11 cellular contexts compared by ENCODE assay signal in genomic region chr17:57906910-57907309, GRCh38. TPM values are rescaled to one million over a fixed set of nuclear protein-coding genes. Genes with fewer than 3 reads are reported as not detected.
DNase-seq lines count a peak whose midpoint lies in the region; ATAC-seq and TF ChIP-seq lines count a peak whose summit lies in the region.
"Had no signal": no experiment of that assay in that cellular context is flagged by ENCODE, and none has a peak within 500 bp of the region (broad histone marks: within the 10 kb centered on the region; RNA-seq: fewer than 3 reads in every experiment).

No MANE protein-coding gene starts in this region.

- H3K23ac ChIP-seq in H9 (ENCODE audit: insufficient read length, low read depth, low read length) = no peak overlapping the region

- no peak overlapping the region for H3K4me2 ChIP-seq in H9 (ENCODE audit: insufficient read depth, insufficient read length, low read length)
- H3K4me2 ChIP-seq in smooth muscle cell = no peak overlapping the region

- no peak overlapping the region for H3K4me3 Mint-ChIP-seq in H9
- H3K4me3 Mint-ChIP-seq: activated CD8-positive, alpha-beta memory T cell treated with anti-CD3 and anti-CD28 coated beads, Interleukin-2, amount 10 ng/mL, durations not matched to agents 7 days and 5 days had no signal

- no peaks in the 10 kb centered on the region for H3K79me1 ChIP-seq in H9 (ENCODE audit: insufficient read depth, low read depth, low read length, poor library complexity, severe bottlenecking)

- H3T11ph ChIP-seq in H9 (ENCODE audit: low read length) = no peak overlapping the region

- H4K91ac ChIP-seq in H9 (ENCODE audit: insufficient read length, low read depth, low read length) = no peak overlapping the region

- no peak overlapping the region for H3K56ac ChIP-seq in H9 (ENCODE audit: insufficient read length, low read depth, low read length)

- no peak overlapping the region for H3K18ac ChIP-seq in H9 (ENCODE audit: insufficient read length, low read depth, low read length)

- no peak overlapping the region for H3K4ac ChIP-seq in H9 (ENCODE audit: low read depth, low read length)

- H3K9me3 ChIP-seq in H9 (ENCODE audit: control insufficient read depth, low read depth, low read length) (no peaks in the 10 kb centered on the region), smooth muscle cell (replicated peaks; ENCODE audit: low read depth) (no peaks in the 10 kb centered on the region)
- H3K9me3 ChIP-seq: vagina had no signal

- no CpG with 5 or more reads among the region's 7 CpGs for WGBS in H9 (ENCODE audit: extremely low coverage, insufficient read length, low lambda C conversion rate)
- WGBS in smooth muscle cell (ENCODE audit: low lambda C conversion rate) = 36% methylated on average over 7 of the region's 7 CpGs

- H3K27me3 Mint-ChIP-seq in H9 (ENCODE audit: low read depth) = no peaks in the 10 kb centered on the region; the same call in 1 of the 2 replicates

- no peak overlapping the region for H2AK5ac ChIP-seq in H9 (ENCODE audit: insufficient read length, low read length)

- TF ChIP-seq CTCF in H9 (conservative IDR thresholded peaks at IDR 0.05) (peak; percentile 62), smooth muscle cell (IDR thresholded peaks at IDR 0.05; ENCODE audit: borderline replicate concordance, insufficient read depth, poor library complexity, severe bottlenecking) (peak; percentile 16)

- no peak overlapping the region for H2BK20ac ChIP-seq in H9 (ENCODE audit: low read depth, low read length, poor library complexity, severe bottlenecking)

- H4K20me1 ChIP-seq in H9 (ENCODE audit: control insufficient read depth, insufficient read depth, insufficient read length) = no peaks in the 10 kb centered on the region
- no peaks in the 10 kb centered on the region for H4K20me1 ChIP-seq in smooth muscle cell (ENCODE audit: low read depth)

- H2BK120ac ChIP-seq in H9 (ENCODE audit: low read depth, low read length, poor library complexity, severe bottlenecking) = no peak overlapping the region

- no peak overlapping the region for H2AFZ ChIP-seq in H9 (ENCODE audit: low read length)
- H2AFZ ChIP-seq in smooth muscle cell (ENCODE audit: low read depth) = no peak overlapping the region

- H3K36me3 Mint-ChIP-seq in H9 (ENCODE audit: insufficient read depth in 1 of 3, low read depth in 3 of 3) = no peaks in the 10 kb centered on the region
- H3K36me3 Mint-ChIP-seq: activated CD8-positive, alpha-beta memory T cell treated with anti-CD3 and anti-CD28 coated beads, Interleukin-2, amount 10 ng/mL, durations not matched to agents 7 days and 5 days had no signal

- H3K14ac ChIP-seq in H9 (ENCODE audit: insufficient read depth, low read length) = no peak overlapping the region

- ATAC-seq in GM18498 (IDR thresholded peaks at IDR 0.05; ENCODE audit: unreplicated experiment) (no peak), HG03442 (IDR thresholded peaks at IDR 0.05; ENCODE audit: unreplicated experiment) (no peak)
- ATAC-seq: activated CD8-positive, alpha-beta memory T cell treated with anti-CD3 and anti-CD28 coated beads, Interleukin-2, amount 10 ng/mL, durations not matched to agents 7 days and 5 days; left colon had no signal

- no peak overlapping the region for H2BK12ac ChIP-seq in H9 (ENCODE audit: insufficient read length, low read depth, low read length)

- H2BK15ac ChIP-seq in H9 (ENCODE audit: low read depth, low read length) = no peak overlapping the region

- peak; percentile 86 for DNase-seq in H9
- DNase-seq in SK-MEL-5 (ENCODE audit: low read depth, low spot score) = peak; percentile 98
- DNase-seq in globus pallidus (ENCODE audit: low spot score) = peak; percentile 98
- peak; percentile 13 for DNase-seq in smooth muscle cell (lab: John Stamatoyannopoulos, UW; ENCODE audit: unreplicated experiment)
- DNase-seq in activated CD8-positive, alpha-beta memory T cell treated with anti-CD3 and anti-CD28 coated beads for 24 hours = no peak
- DNase-seq: activated CD8-positive, alpha-beta memory T cell treated with anti-CD3 and anti-CD28 coated beads, Interleukin-2, amount 10 ng/mL, durations not matched to agents 7 days and 5 days; left colon; stimulated activated CD4-positive, alpha-beta T cell treated with anti-CD3 and anti-CD28 coated beads, Interleukin-2, amount 100 ng/mL, for 24 hours had no signal

- H3K4me1 Mint-ChIP-seq in H9 = peaks cover 57 to 62% of the 10 kb centered on the region in 2 experiments

- H3K27me3 ChIP-seq in H9 (ENCODE audit: insufficient read depth, low read length) (no peaks in the 10 kb centered on the region), smooth muscle cell (ENCODE audit: low read depth) (no peaks in the 10 kb centered on the region)
- H3K27me3 ChIP-seq: vagina had no signal

- no peak overlapping the region for H4K5ac ChIP-seq in H9 (ENCODE audit: insufficient read length, low read depth, low read length)

- H3K79me2 ChIP-seq in H9 (ENCODE audit: insufficient read depth, low read length) = no peaks in the 10 kb centered on the region
- H3K79me2 ChIP-seq in smooth muscle cell (ENCODE audit: low read depth) = peaks cover 5% of the 10 kb centered on the region

- peaks cover 5% of the 10 kb centered on the region for H3F3A ChIP-seq in smooth muscle cell (ENCODE audit: low read depth)

- H3K27ac ChIP-seq in H9 (ENCODE audit: insufficient read length, low read depth, low read length) = no peak overlapping the region
- peak overlapping the region; percentile 44 for H3K27ac ChIP-seq in smooth muscle cell (ENCODE audit: low read depth)
- H3K27ac ChIP-seq: vagina had no signal

- no peak overlapping the region for H3K4me3 ChIP-seq in smooth muscle cell
- H3K4me3 ChIP-seq: vagina had no signal

- H3K9ac ChIP-seq in H9 (ENCODE audit: extremely low read depth, insufficient read length, low read length) (no peak overlapping the region), smooth muscle cell (ENCODE audit: low read depth) (no peak overlapping the region)

- no peak overlapping the region for H2BK5ac ChIP-seq in H9 (ENCODE audit: insufficient read length, low read length)

- H3K4me1 ChIP-seq in H9 (ENCODE audit: insufficient read depth, low read length) (peaks cover 5% of the 10 kb centered on the region; the same call in 1 of the 2 replicates), smooth muscle cell (ENCODE audit: low read depth) (peaks cover 46% of the 10 kb centered on the region)

- in situ Hi-C loops in SK-MEL-5 (cut with HindIII; ENCODE audit: low pct_unique_long_range_greater_than_20kb, low sequenced_read_pairs) = no loop called here

- H4K8ac ChIP-seq in H9 (replicated peaks; ENCODE audit: insufficient read length, low read depth, low read length) = no peak overlapping the region

- no peaks in the 10 kb centered on the region; a peak in 2 of 5 replicates for H3K9me3 Mint-ChIP-seq in H9

- no peaks in the 10 kb centered on the region for H3K23me2 ChIP-seq in H9 (ENCODE audit: insufficient read length, low read depth, low read length, poor library complexity, severe bottlenecking)

- no peaks in the 10 kb centered on the region for H3K36me3 ChIP-seq in smooth muscle cell (ENCODE audit: low read depth)
- H3K36me3 ChIP-seq: vagina had no signal

- H3K27ac Mint-ChIP-seq in H9 = peak overlapping the region; percentile 62 to 89 (median 69)
- H3K27ac Mint-ChIP-seq: activated CD8-positive, alpha-beta memory T cell treated with anti-CD3 and anti-CD28 coated beads, Interleukin-2, amount 10 ng/mL, durations not matched to agents 7 days and 5 days had no signal

RNA-seq across cellular contexts. Expression of gene CUEDC1, which starts 48.3 kb away (rescaled TPM):
- total RNA-seq in H9 (2021) (6.5 and 7.3 TPM in 2 replicates), smooth muscle cell (7.0 and 11.1 TPM in 2 replicates)
- 10.4 and 14.6 TPM in 2 replicates for total RNA-seq in SK-MEL-5 (2014; rRNA removed; shearing (Covaris generic))
- polyA plus RNA-seq in SK-MEL-5 (2015; cell fraction: cytosol; rRNA removed) = 40.9 and 57.4 TPM in 2 replicates
- 442 and 572 TPM in 2 replicates for polyA plus RNA-seq in SK-MEL-5 (2015; cell fraction: nucleus; rRNA removed)
- 10.4 and 11.7 TPM in 2 replicates for polyA plus RNA-seq in smooth muscle cell
- total RNA-seq: activated CD8-positive, alpha-beta memory T cell treated with anti-CD3 and anti-CD28 coated beads, Interleukin-2, amount 10 ng/mL, durations not matched to agents 7 days and 5 days had no signal

RNA-seq across cellular contexts. Expression of gene MRPS23, which starts 57.1 kb away (rescaled TPM):
- total RNA-seq in H9 (2021) = 62.0 and 65.9 TPM in 2 replicates
- total RNA-seq in SK-MEL-5 (2014; rRNA removed; shearing (Covaris generic)) = 87.3 and 95.4 TPM in 2 replicates
- polyA plus RNA-seq in SK-MEL-5 (2015; cell fraction: cytosol; rRNA removed) = 54.4 and 63.9 TPM in 2 replicates
- polyA plus RNA-seq in SK-MEL-5 (2015; cell fraction: nucleus; rRNA removed) = 10.4 and 37.7 TPM in 2 replicates
- total RNA-seq in smooth muscle cell = 32.3 and 33.1 TPM in 2 replicates
- 48.4 and 51.1 TPM in 2 replicates for polyA plus RNA-seq in smooth muscle cell
